13 cellular contexts compared by ENCODE assay signal in genomic region chr15:36911322-36911944, GRCh38.
DNase-seq lines count a peak whose midpoint lies in the region; ATAC-seq and TF ChIP-seq lines count a peak whose summit lies in the region.
"Had no signal": no experiment of that assay in that cellular context is flagged by ENCODE, and none has a peak within 500 bp of the region (broad histone marks: within the 10 kb centered on the region; RNA-seq: fewer than 3 reads in every experiment).

No MANE protein-coding gene starts in this region.

- no peak for TF ChIP-seq POLR2A in adrenal gland (IDR thresholded peaks at IDR 0.05)

- no peak overlapping the region for H2AFZ ChIP-seq in SK-N-SH (ENCODE audit: low read depth)

- H3K4me2 ChIP-seq in SK-N-SH = no peak overlapping the region
- H3K4me2 ChIP-seq: BLaER1 had no signal

- no peak for TF ChIP-seq CTCF in SK-N-SH (IDR thresholded peaks at IDR 0.05)
- TF ChIP-seq CTCF in fibroblast of the aortic adventitia (IDR thresholded peaks at IDR 0.05; ENCODE audit: insufficient read depth, low read length) = no peak
- TF ChIP-seq CTCF in GM10248 (IDR thresholded peaks at IDR 0.05; ENCODE audit: control extremely low read depth, extremely low read depth, low read depth, missing control alignments) = no peak
- TF ChIP-seq CTCF in adrenal gland (IDR thresholded peaks at IDR 0.05) = no peak

- H4K20me1 ChIP-seq in SK-N-SH (ENCODE audit: insufficient read depth) = peaks cover 51% of the 10 kb centered on the region
- H4K20me1 ChIP-seq: BLaER1 had no signal

- no peaks in the 10 kb centered on the region for H3F3A ChIP-seq in SK-N-SH (replicated peaks; ENCODE audit: insufficient read depth)

- H3K36me3 ChIP-seq in SK-N-SH (replicated peaks in 1 of 2; ENCODE audit: control insufficient read depth in 1 of 2, insufficient read depth in 2 of 2, low read length in 1 of 2) = peaks cover 48 to 69% of the 10 kb centered on the region in 2 experiments
- H3K36me3 ChIP-seq in adrenal gland (replicated peaks in 1 of 2) = no peaks in the 10 kb centered on the region
- H3K36me3 ChIP-seq: BLaER1 had no signal

- CTCF ChIA-PET in SK-N-SH (lab: Yijun Ruan, JAX) (no interaction called here), GM10248 (lab: Yijun Ruan, JAX) (interaction anchor here (0.9 kb wide), 1 partner anchor 41 kb away, joined by 3 read pairs; no protein-coding TSS in a partner anchor)

- H3K4me3 ChIP-seq in SK-N-SH (ENCODE audit: low read depth in 2 of 2, low read length in 1 of 2) (no peak overlapping the region), fibroblast of the aortic adventitia (ENCODE audit: low read depth, low read length) (no peak overlapping the region), adrenal gland (no peak overlapping the region)
- H3K4me3 ChIP-seq: BLaER1 had no signal

- H3K27me3 ChIP-seq in SK-N-SH (ENCODE audit: insufficient read depth) (no peaks in the 10 kb centered on the region), adrenal gland (no peaks in the 10 kb centered on the region)
- H3K27me3 ChIP-seq: BLaER1 had no signal

- intact Hi-C loops in adrenal gland (cut with DNase I) = no loop called here

- H3K27ac ChIP-seq in SK-N-SH (ENCODE audit: low read depth in 2 of 2, low read length in 1 of 2) (no peak overlapping the region), adrenal gland (peak overlapping the region in 1 of 5 donors; percentile 24)
- H3K27ac ChIP-seq: BLaER1 had no signal

- no peak overlapping the region for H3K9ac ChIP-seq in SK-N-SH
- H3K9ac ChIP-seq: BLaER1 had no signal

- H3K9me2 ChIP-seq in SK-N-SH = no peaks in the 10 kb centered on the region

- TF ChIP-seq RAD21 in SK-N-SH (IDR thresholded peaks at IDR 0.05; ENCODE audit: low read length) = no peak

- WGBS in SK-N-SH (ENCODE audit: low lambda C conversion rate) = 95% methylated on average over 4 of the region's 5 CpGs
- 68 to 88% (median 85%) methylated on average over 5 of the region's 5 CpGs for WGBS in adrenal gland, 4 donors

- peaks cover 0 to 12% of the 10 kb centered on the region in 2 experiments; a peak in 2 of 4 replicates for H3K4me1 ChIP-seq in SK-N-SH (ENCODE audit: control insufficient read depth in 1 of 2, insufficient read depth in 2 of 2, low read depth in 1 of 2, low read length in 1 of 2)
- H3K4me1 ChIP-seq in adrenal gland (replicated peaks in 1 of 2) = peaks cover 20 to 48% of the 10 kb centered on the region in 2 donors
- H3K4me1 ChIP-seq: BLaER1 had no signal

- H3K9me3 ChIP-seq in SK-N-SH (no peaks in the 10 kb centered on the region), adrenal gland (replicated peaks in 1 of 3) (no peaks in the 10 kb centered on the region)
- H3K9me3 ChIP-seq: BLaER1 had no signal

- POLR2A ChIA-PET in SK-N-SH (lab: Yijun Ruan, JAX) = no interaction called here
- POLR2A ChIA-PET in GM10248 (lab: Yijun Ruan, JAX) = no interaction called here

- ATAC-seq in HG03095 (IDR thresholded peaks at IDR 0.05; ENCODE audit: unreplicated experiment) = no peak
- ATAC-seq: effector memory CD8-positive, alpha-beta T cell; stimulated activated naive B cell treated with anti-CD40 and anti-IgM and Interleukin-4, amounts not matched to agents 10 μg/mL and 1 μg/mL and 100 μg/mL, for 72 hours had no signal

- no peak for TF ChIP-seq EP300 in SK-N-SH (IDR thresholded peaks at IDR 0.05; ENCODE audit: borderline replicate concordance in 1 of 2, low read depth in 1 of 2, low read length in 1 of 2)

- DNase-seq in AG20443 (ENCODE audit: low spot score) = peak; percentile 50
- peak; percentile 54 for DNase-seq in HPDE6-E6E7 (ENCODE audit: extremely low spot score)
- no peak for DNase-seq in SK-N-SH
- DNase-seq in fibroblast of the aortic adventitia (ENCODE audit: low read depth) = peak; percentile 39
- DNase-seq in GM10248 (ENCODE audit: extremely low spot score) = no peak
- DNase-seq in NCI-H1048 (lab: John Stamatoyannopoulos, UW) = no peak
- no peak for DNase-seq in adrenal gland
- DNase-seq: activated CD4-positive, alpha-beta T cell treated with anti-CD3 and anti-CD28 coated beads, Interleukin-2, amount 50 U/mL, for 4 hours; effector memory CD8-positive, alpha-beta T cell; SHP77 treated with DMSO at 0.1 percent for 48 hours; stimulated activated naive B cell treated with anti-CD40 and anti-IgM and Interleukin-4, amounts not matched to agents 10 μg/mL and 1 μg/mL and 100 μg/mL, for 72 hours had no signal

- peaks cover 87% of the 10 kb centered on the region for H3K79me2 ChIP-seq in SK-N-SH (ENCODE audit: insufficient read depth)

TF ChIP-seq in SK-N-SH, 30 proteins besides CTCF, POLR2A, EP300 and RAD21:
- 0 out of 2 replicates have a peak, but pooled peaks have one; percentile 9 for TF ChIP-seq PBX3 (IDR thresholded peaks at IDR 0.05)
- peak; percentile 8; the same call in 1 of the 2 replicates for TF ChIP-seq FOSL2 (IDR thresholded peaks at IDR 0.05; ENCODE audit: borderline replicate concordance, low read depth)
- no peak for TF ChIP-seq MEF2A (IDR thresholded peaks at IDR 0.05; ENCODE audit: borderline replicate concordance, low read depth)

Comparison
In these comparisons a context has a peak if more than half of its experiments do, and no peak if none do; other contexts are left out.
1. DNase-seq: peak in AG20443 (single experiment), HPDE6-E6E7 (single experiment) and fibroblast of the aortic adventitia (single experiment); none in SK-N-SH (single experiment), GM10248 (single experiment), NCI-H1048 (single experiment) and adrenal gland (0 of 7).